8 cellular contexts compared by ENCODE assay signal in the genomic region with DNA sequence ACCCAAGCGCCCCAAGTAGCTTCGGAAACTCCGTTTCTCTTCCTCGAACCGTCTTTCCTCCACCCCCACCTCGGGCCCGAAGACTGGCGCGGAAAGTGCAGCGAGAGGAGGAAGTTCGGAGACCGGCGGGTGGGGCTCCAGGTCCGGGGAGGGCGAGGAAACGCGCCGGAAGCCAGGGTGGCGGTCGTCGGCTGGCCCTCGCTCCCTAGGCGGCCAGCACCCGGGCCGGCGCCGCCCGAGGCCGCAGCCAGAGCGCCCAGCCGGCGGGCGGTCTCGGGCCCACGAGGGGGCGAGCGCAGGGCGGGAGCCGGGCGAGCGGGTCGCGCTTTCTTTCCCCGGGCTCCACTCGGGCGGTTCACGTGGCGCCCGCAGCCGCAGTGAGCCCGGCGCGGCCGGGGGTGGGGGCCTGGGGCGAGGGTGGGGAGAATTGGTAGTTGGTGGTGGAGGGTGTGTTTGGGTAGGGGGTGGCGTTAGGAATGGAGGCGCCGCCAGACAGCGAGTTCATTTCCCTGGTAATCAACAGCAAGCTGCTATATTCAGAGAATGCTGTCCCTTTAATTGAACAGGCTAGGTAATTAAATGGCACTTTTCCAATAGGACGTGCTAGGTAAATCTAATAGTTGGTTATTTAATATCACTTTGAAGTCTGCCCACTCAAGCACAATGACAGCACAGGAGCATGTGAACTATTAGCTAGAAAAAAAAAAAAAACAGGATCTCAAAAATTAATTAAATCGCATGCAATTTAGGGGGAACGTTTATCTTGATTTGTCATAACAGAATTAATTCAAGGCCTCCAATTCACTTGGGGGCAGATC. TPM values are rescaled to one million over a fixed set of nuclear protein-coding genes. Genes with fewer than 3 reads are reported as not detected.
A peak's percentile ranks its signal among the peaks of the same experiment; 100 is the strongest.
DNase-seq lines count a peak whose midpoint lies in the region; ATAC-seq and TF ChIP-seq lines count a peak whose summit lies in the region.

No MANE protein-coding gene starts in this region.

- no peak for TF ChIP-seq CTCF in BE2C (IDR thresholded peaks at IDR 0.05; ENCODE audit: low read depth, low read length)

- H3K4me1 ChIP-seq in BE2C (peaks cover 8% of the 10 kb centered on the region), esophagus (ENCODE audit: control insufficient read depth in 2 of 2, insufficient read depth in 2 of 2, low read length in 1 of 2) (no peaks in the 10 kb centered on the region), mucosa of stomach (ENCODE audit: control insufficient read depth, insufficient read depth, low read length) (peaks cover 34% of the 10 kb centered on the region)

- peaks cover 78% of the 10 kb centered on the region for H3K4me1 Mint-ChIP-seq in stimulated activated naive CD8-positive, alpha-beta T cell treated with anti-CD3 and anti-CD28 coated beads, Interleukin-15, Interleukin-2, amounts not matched to agents 100 ng/mL and 50 ng/mL, for 24 hours (ENCODE audit: low read depth)

- no peaks in the 10 kb centered on the region for H3K9me3 ChIP-seq in BE2C
- H3K9me3 ChIP-seq in esophagus (ENCODE audit: control insufficient read depth in 2 of 2, insufficient read depth in 1 of 2, low read depth in 1 of 2, low read length in 1 of 2): no peaks in the 10 kb centered on the region
- no peaks in the 10 kb centered on the region for H3K9me3 ChIP-seq in mucosa of stomach (ENCODE audit: control insufficient read depth, low read length)

- H3K27ac ChIP-seq in esophagus (ENCODE audit: low read depth in 2 of 2, low read length in 1 of 2): peak overlapping the region; percentile 76 to 87

- peaks cover 36% of the 10 kb centered on the region for H3K36me3 Mint-ChIP-seq in stimulated activated naive CD8-positive, alpha-beta T cell treated with anti-CD3 and anti-CD28 coated beads, Interleukin-15, Interleukin-2, amounts not matched to agents 100 ng/mL and 50 ng/mL, for 24 hours (ENCODE audit: low read depth)

- H3K27me3 Mint-ChIP-seq in stimulated activated naive CD8-positive, alpha-beta T cell treated with anti-CD3 and anti-CD28 coated beads, Interleukin-15, Interleukin-2, amounts not matched to agents 100 ng/mL and 50 ng/mL, for 24 hours: no peaks in the 10 kb centered on the region

- ATAC-seq in GM19025 (IDR thresholded peaks at IDR 0.05; ENCODE audit: low read depth, unreplicated experiment) (peak; percentile 56), HG03175 (IDR thresholded peaks at IDR 0.05; ENCODE audit: unreplicated experiment) (peak; percentile 50)

- no peaks in the 10 kb centered on the region for H3K27me3 ChIP-seq in BE2C
- H3K27me3 ChIP-seq in esophagus (ENCODE audit: control insufficient read depth in 1 of 2, insufficient read depth in 2 of 2, low read length in 2 of 2): no peaks in the 10 kb centered on the region
- no peaks in the 10 kb centered on the region for H3K27me3 ChIP-seq in mucosa of stomach (ENCODE audit: control insufficient read depth, insufficient read depth, low read length)

- peak overlapping the region; percentile 44 for H3K4me3 ChIP-seq in BE2C (ENCODE audit: low read depth, low read length)
- peak overlapping the region; percentile 67 to 88 for H3K4me3 ChIP-seq in esophagus (ENCODE audit: low read depth in 1 of 2, low read length in 2 of 2)
- H3K4me3 ChIP-seq in mucosa of stomach (ENCODE audit: low read length): peak overlapping the region; percentile 71

- peak overlapping the region; percentile 84 for H3K4me3 Mint-ChIP-seq in stimulated activated naive CD8-positive, alpha-beta T cell treated with anti-CD3 and anti-CD28 coated beads, Interleukin-15, Interleukin-2, amounts not matched to agents 100 ng/mL and 50 ng/mL, for 24 hours

- DNase-seq in BE2C (peak; percentile 65), NOMO-1 (lab: John Stamatoyannopoulos, UW; ENCODE audit: unreplicated experiment in 2 of 2) (peak; percentile 61 to 71)
- peak; percentile 67 for DNase-seq in activated T-cell treated with anti-CD3 and anti-CD28 coated beads, Interleukin-2, amount 50 U/mL, for 1 hour

- no peaks in the 10 kb centered on the region for H3K9me3 Mint-ChIP-seq in stimulated activated naive CD8-positive, alpha-beta T cell treated with anti-CD3 and anti-CD28 coated beads, Interleukin-15, Interleukin-2, amounts not matched to agents 100 ng/mL and 50 ng/mL, for 24 hours

- H3K36me3 ChIP-seq in BE2C (no peaks in the 10 kb centered on the region), esophagus (ENCODE audit: control insufficient read depth in 2 of 2, insufficient read depth in 2 of 2, low read length in 1 of 2) (peaks cover 3 to 4% of the 10 kb centered on the region in 2 donors), mucosa of stomach (ENCODE audit: control insufficient read depth, insufficient read depth, low read length) (no peaks in the 10 kb centered on the region)

- 1 to 2% methylated on average over 45 to 62 of the region's 62 CpGs for WGBS in esophagus, 2 donors

- H3K27ac Mint-ChIP-seq in stimulated activated naive CD8-positive, alpha-beta T cell treated with anti-CD3 and anti-CD28 coated beads, Interleukin-15, Interleukin-2, amounts not matched to agents 100 ng/mL and 50 ng/mL, for 24 hours: peak overlapping the region; percentile 96

- H3K9ac ChIP-seq in mucosa of stomach (ENCODE audit: low read length): peak overlapping the region; percentile 76

RNA-seq across cellular contexts. Expression of gene LMO4, which starts 6.7 kb away (rescaled TPM):
- 42.9 TPM for polyA plus RNA-seq in BE2C (2012; ENCODE audit: insufficient read depth, insufficient read length, low read depth)
- 10 to 100 TPM; 46.7 to 76.8 TPM for polyA plus RNA-seq in esophagus

Comparison
In these comparisons a context has a peak if more than half of its experiments do, and no peak if none do; other contexts are left out.
1. Peak in every context shown above with its lines: DNase-seq, ATAC-seq, H3K4me3 ChIP-seq and H3K27ac ChIP-seq.